Comparison of ENCODE assay signal across 25 cellular contexts in genomic region chr15:48941913-48942312, GRCh38.
"Had no signal": no experiment of that assay in that cellular context is flagged by ENCODE, and none has a peak within 500 bp of the region (broad histone marks: within the 10 kb centered on the region; RNA-seq: fewer than 3 reads in every experiment).

No MANE protein-coding gene starts in this region.

- H3K27ac Mint-ChIP-seq: immature natural killer cell, mesothelial cell of epicardium, naive B cell, nephron had no signal

- H3K9me3 Mint-ChIP-seq: immature natural killer cell, mesothelial cell of epicardium, nephron had no signal

- H3K36me3 Mint-ChIP-seq: mesothelial cell of epicardium, naive B cell had no signal

- H3K4me1 Mint-ChIP-seq: mesothelial cell of epicardium, naive B cell, nephron had no signal

- ATAC-seq: left colon, pancreas, right cardiac atrium, sciatic nerve, upper lobe of right lung had no signal

- H3K4me3 Mint-ChIP-seq: immature natural killer cell; mesothelial cell of epicardium; naive B cell; nephron; neural crest cell; stimulated activated naive CD8-positive, alpha-beta T cell treated with anti-CD3 and anti-CD28 coated beads, Interleukin-15, Interleukin-2, amounts not matched to agents 100 ng/mL and 50 ng/mL, for 24 hours had no signal

- DNase-seq: hypothalamus; immature natural killer cell; kidney; left colon; left ventricle myocardium inferior; mesendoderm; naive B cell; nucleus accumbens; pancreas; posterior cingulate gyrus; retina; right cardiac atrium; stimulated activated CD4-positive, alpha-beta T cell treated with anti-CD3 and anti-CD28 coated beads, Interleukin-12 subunit alpha, Interleukin-12 subunit beta, amount 100 ng/mL, for 4 hours; stimulated activated CD4-positive, alpha-beta T cell treated with anti-CD3 and anti-CD28 coated beads, Interleukin-15, amount 100 ng/mL, for 24 hours; stimulated activated CD4-positive, alpha-beta T cell treated with anti-CD3 and anti-CD28 coated beads, Interleukin-2, amount 100 ng/mL, for 24 hours; stimulated activated CD4-positive, alpha-beta T cell treated with anti-CD3 and anti-CD28 coated beads, Interleukin-4, amount 100 ng/mL, for 1 hour; stimulated activated naive CD4-positive, alpha-beta T cell; tibial artery; trophoblast cell; upper lobe of right lung had no signal
